ENCODE assay signal across 8 cellular contexts in genomic region chr19:10653732-10654609, GRCh38. TPM values are rescaled to one million over a fixed set of nuclear protein-coding genes. Genes with fewer than 3 reads are reported as not detected.
A peak's percentile ranks its signal among the peaks of the same experiment; 100 is the strongest.
DNase-seq lines count a peak whose midpoint lies in the region; ATAC-seq and TF ChIP-seq lines count a peak whose summit lies in the region.

Gene ILF3 (plus strand): TSS chr19:10654346. CDS start chr19:10670606, 16,260 bp downstream.

- H3K36me3 Mint-ChIP-seq in central memory CD8-positive, alpha-beta T cell (ENCODE audit: insufficient read depth) = peaks cover 48% of the 10 kb centered on the region

- TF ChIP-seq POLR2A in spleen (IDR thresholded peaks at IDR 0.05) = peak; percentile 78 to 96 (median 92)

- WGBS in spleen, 5 donors = 0 to 1% (median 0%) methylated on average over 31 to 91 of the region's 91 CpGs

- H3K9me3 Mint-ChIP-seq in central memory CD8-positive, alpha-beta T cell = no peaks in the 10 kb centered on the region

- H3K27ac ChIP-seq in spleen = peak within 1 kb of the TSS; percentile 96 to 100 (median 98)

- intact Hi-C loops in spleen (cut with DNase I; ENCODE audit: low total_unique reads) = no loop called here

- H3K27me3 Mint-ChIP-seq in central memory CD8-positive, alpha-beta T cell = no peaks in the 10 kb centered on the region

- H3K4me1 ChIP-seq in spleen = peaks cover 35 to 63% (median 56%) of the 10 kb centered on the region in 6 donors

- no peaks in the 10 kb centered on the region for H3K9me3 ChIP-seq in spleen

- peaks cover 35% of the 10 kb centered on the region for H3K4me1 Mint-ChIP-seq in central memory CD8-positive, alpha-beta T cell

- H3K4me3 ChIP-seq in AG09309 (ENCODE audit: control insufficient read depth, low read depth, low read length) (peak within 1 kb of the TSS; percentile 92), spleen (peak within 1 kb of the TSS; percentile 88 to 100 (median 98))

- ATAC-seq in GM19025 (IDR thresholded peaks at IDR 0.05; ENCODE audit: low read depth, unreplicated experiment) = peak; percentile 65
- ATAC-seq in HG03342 (IDR thresholded peaks at IDR 0.05; ENCODE audit: unreplicated experiment) = peak; percentile 62
- ATAC-seq in central memory CD8-positive, alpha-beta T cell (replicated peaks; ENCODE audit: extremely low read depth, poor library complexity, severe bottlenecking) = peak; percentile 86

- H3K27ac Mint-ChIP-seq in central memory CD8-positive, alpha-beta T cell (ENCODE audit: low read depth) = peak within 1 kb of the TSS; percentile 97

- peak within 1 kb of the TSS; percentile 95 for H3K4me3 Mint-ChIP-seq in central memory CD8-positive, alpha-beta T cell

- TF ChIP-seq CTCF in AG09309 (IDR thresholded peaks at IDR 0.05; ENCODE audit: control insufficient read depth, insufficient read depth, low read depth, low read length, missing control alignments) (no peak), spleen (IDR thresholded peaks at IDR 0.05 in 8 of 11, conservative IDR thresholded peaks at IDR 0.05 in 3 of 11) (peak in 2 of 11 experiments; percentile 9 to 34)

- DNase-seq in AG09309 (ENCODE audit: low read depth) (peak; percentile 100), NCI-H446 (lab: John Stamatoyannopoulos, UW) (peak; percentile 100), inferior parietal cortex (ENCODE audit: extremely low spot score) (peak; percentile 100), spleen (peak; percentile 99)
- DNase-seq in activated CD4-positive, CD25-positive, alpha-beta regulatory T cell treated with anti-CD3 and anti-CD28 coated beads, Interleukin-2, amount 50 U/mL, for 16 hours (ENCODE audit: low read depth, low spot score) = peak; percentile 100
- DNase-seq in central memory CD8-positive, alpha-beta T cell (ENCODE audit: low spot score in 2 of 2) = peak; percentile 99 to 100

- H3K27me3 ChIP-seq in spleen (replicated peaks in 1 of 7) = no peaks in the 10 kb centered on the region

- H3K36me3 ChIP-seq in spleen = peaks cover 0 to 28% (median 2%) of the 10 kb centered on the region in 6 donors

RNA-seq across cellular contexts. Expression of gene ILF3, which starts in this region (rescaled TPM):
- total RNA-seq in spleen = 100 to 1,000 TPM; 150 to 264 (median 221) TPM
- polyA plus RNA-seq in spleen = 100 to 1,000 TPM in 2 of 3 donors, 10 to 100 TPM in 1; 82.9 to 152 (median 143) TPM

Comparison
In these comparisons a context has a peak if more than half of its experiments do, and no peak if none do; other contexts are left out.
1. Peak in every context shown above with its lines: DNase-seq, ATAC-seq, H3K4me3 ChIP-seq and H3K27ac ChIP-seq.